ENCODE assay signal across 8 cellular contexts in the genomic region with DNA sequence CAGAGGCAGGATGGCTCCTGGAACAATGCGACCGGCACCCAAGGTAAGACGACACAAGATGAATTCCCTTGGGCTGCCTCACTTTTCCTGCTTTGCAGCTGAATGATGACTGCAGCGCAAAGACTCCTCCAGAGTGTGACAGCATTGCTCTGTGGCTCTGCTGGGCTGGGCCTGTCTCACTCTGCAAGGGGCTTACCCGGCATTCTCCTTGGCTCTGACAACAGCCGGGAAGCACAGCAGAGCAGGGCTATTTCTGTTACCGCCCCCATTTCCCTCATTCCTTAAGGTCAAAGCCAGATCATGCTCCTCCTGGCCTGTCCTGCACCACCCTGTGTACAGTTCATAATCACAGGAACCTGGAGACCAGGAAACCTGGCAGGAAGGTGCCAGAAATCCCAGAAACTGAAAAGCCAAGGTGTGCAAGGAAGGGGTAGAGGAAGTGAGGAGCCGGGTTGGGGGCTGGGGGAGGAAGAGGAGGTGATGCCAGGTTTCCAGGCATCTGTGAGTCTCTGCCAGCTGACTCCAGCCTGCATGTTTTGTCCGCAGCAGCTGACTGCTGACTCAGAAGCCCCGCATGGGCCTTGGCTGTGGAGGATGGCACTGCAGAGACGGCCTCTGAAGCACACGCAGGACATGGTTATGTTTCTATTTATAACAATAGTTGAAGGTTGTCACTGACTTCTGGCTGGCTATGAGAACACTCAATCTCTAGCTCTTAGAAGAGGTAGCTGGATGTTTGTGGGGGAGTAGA.
DNase-seq lines count a peak whose midpoint lies in the region; ATAC-seq and TF ChIP-seq lines count a peak whose summit lies in the region.

No MANE protein-coding gene starts in this region.

- H3K27me3 Mint-ChIP-seq in nephron progenitor cell (ENCODE audit: low read depth, poor library complexity) (no peaks in the 10 kb centered on the region), natural killer cell (ENCODE audit: low read depth in 2 of 2) (no peaks in the 10 kb centered on the region)

- peak overlapping the region; percentile 24 for H3K4me3 Mint-ChIP-seq in nephron progenitor cell
- no peak overlapping the region for H3K4me3 Mint-ChIP-seq in natural killer cell

- H3K27ac ChIP-seq in SJCRH30, result peak overlapping the region; percentile 66

- DNase-seq in G401 (ENCODE audit: low spot score), result peak; percentile 91
- DNase-seq in SJCRH30, result peak; percentile 79 to 81
- DNase-seq in fibroblast of peridontal ligament (ENCODE audit: extremely low read depth), result peak; percentile 88
- peak; percentile 57 for DNase-seq in nephron progenitor cell
- no peak for DNase-seq in natural killer cell
- DNase-seq in DMS53 treated with DMSO at 0.1 percent for 48 hours (lab: John Stamatoyannopoulos, UW; ENCODE audit: unreplicated experiment), result no peak

- H3K27ac Mint-ChIP-seq in nephron progenitor cell (peak overlapping the region; percentile 65), natural killer cell (no peak overlapping the region)

- peaks cover 44% of the 10 kb centered on the region for H3K4me1 ChIP-seq in SJCRH30

- no peaks in the 10 kb centered on the region for H3K27me3 ChIP-seq in SJCRH30

- intact Hi-C loops in natural killer cell (cut with micrococcal nuclease), result loop anchor here (10.0 kb wide), 1 partner anchor 154 kb away; no protein-coding TSS in a partner anchor

- H3K9me3 Mint-ChIP-seq in nephron progenitor cell (no peaks in the 10 kb centered on the region), natural killer cell (no peaks in the 10 kb centered on the region)

- no peak for TF ChIP-seq CTCF in nephron progenitor cell (IDR thresholded peaks at IDR 0.05)
- no peak for TF ChIP-seq CTCF in natural killer cell (IDR thresholded peaks at IDR 0.05)

- H3K4me1 Mint-ChIP-seq in nephron progenitor cell (peaks cover 64% of the 10 kb centered on the region), natural killer cell (peaks cover 0 to 14% of the 10 kb centered on the region in 2 donors)

- no peaks in the 10 kb centered on the region for H3K9me3 ChIP-seq in SJCRH30 (replicated peaks)

- H3K36me3 Mint-ChIP-seq in nephron progenitor cell (ENCODE audit: low read depth), result no peaks in the 10 kb centered on the region
- no peaks in the 10 kb centered on the region for H3K36me3 Mint-ChIP-seq in natural killer cell

- no peak for ATAC-seq in GM18520 (IDR thresholded peaks at IDR 0.05; ENCODE audit: unreplicated experiment)
- no peak for ATAC-seq in natural killer cell
- ATAC-seq in GM18907 (IDR thresholded peaks at IDR 0.05; ENCODE audit: unreplicated experiment), result no peak

- in situ Hi-C loops in G401 (cut with HindIII; ENCODE audit: low sequenced_read_pairs), result no loop called here

- peak overlapping the region; percentile 12; the same call in 1 of the 2 replicates for H3K4me3 ChIP-seq in SJCRH30

- H3K36me3 ChIP-seq in SJCRH30, result peaks cover 4% of the 10 kb centered on the region; the same call in 1 of the 2 replicates

Comparison
In these comparisons a context has a peak if more than half of its experiments do, and no peak if none do; other contexts are left out.
1. DNase-seq: peak in G401 (single experiment), SJCRH30 (2 of 2), fibroblast of peridontal ligament (single experiment) and nephron progenitor cell (single experiment); none in natural killer cell (single experiment) and DMS53 treated with DMSO at 0.1 percent for 48 hours (single experiment).